In genomic region chr2:73970268-73970803, GRCh38 we compare ENCODE assay signal across 10 cellular contexts. TPM values are rescaled to one million over a fixed set of nuclear protein-coding genes. Genes with fewer than 3 reads are reported as not detected.
DNase-seq lines count a peak whose midpoint lies in the region; ATAC-seq and TF ChIP-seq lines count a peak whose summit lies in the region.
"Had no signal": no experiment of that assay in that cellular context is flagged by ENCODE, and none has a peak within 500 bp of the region (broad histone marks: within the 10 kb centered on the region; RNA-seq: fewer than 3 reads in every experiment).

No MANE protein-coding gene starts in this region.

- no peaks in the 10 kb centered on the region for H3K9me3 ChIP-seq in Loucy (ENCODE audit: insufficient read depth, low read depth, low read length)
- H3K9me3 ChIP-seq: A549 had no signal

- peak overlapping the region; percentile 60 for H3K4me3 Mint-ChIP-seq in T-helper 1 cell treated with Interleukin-12 subunit alpha and Interleukin-12 subunit beta and Interleukin-4 antibody, amounts not matched to agents 30 μg/mL and 1 μg/mL, for 36 hours
- H3K4me3 Mint-ChIP-seq in chondrocyte (ENCODE audit: unreplicated experiment): no peak overlapping the region

- peaks cover 28% of the 10 kb centered on the region for H3F3A ChIP-seq in Loucy (ENCODE audit: low read depth)

- TF ChIP-seq CTCF in Loucy (conservative IDR thresholded peaks at IDR 0.05; ENCODE audit: low read length) (no peak), chondrocyte (IDR thresholded peaks at IDR 0.05) (no peak)

- H3K36me3 Mint-ChIP-seq in T-helper 1 cell treated with Interleukin-12 subunit alpha and Interleukin-12 subunit beta and Interleukin-4 antibody, amounts not matched to agents 30 μg/mL and 1 μg/mL, for 36 hours (ENCODE audit: low read depth): peaks cover 2% of the 10 kb centered on the region
- no peaks in the 10 kb centered on the region for H3K36me3 Mint-ChIP-seq in chondrocyte (ENCODE audit: low read depth)

- peak overlapping the region; percentile 68 for H3K4me3 ChIP-seq in Loucy (ENCODE audit: low read length, poor library complexity, severe bottlenecking)
- H3K4me3 ChIP-seq: A549, PC-9 had no signal

- H3K4me2 ChIP-seq in Loucy (ENCODE audit: low read depth, low read length, poor library complexity, severe bottlenecking): peak overlapping the region; percentile 93
- H3K4me2 ChIP-seq: PC-9 had no signal

- peaks cover 32% of the 10 kb centered on the region for H3K4me1 Mint-ChIP-seq in T-helper 1 cell treated with Interleukin-12 subunit alpha and Interleukin-12 subunit beta and Interleukin-4 antibody, amounts not matched to agents 30 μg/mL and 1 μg/mL, for 36 hours (ENCODE audit: low read depth)
- peaks cover 11% of the 10 kb centered on the region for H3K4me1 Mint-ChIP-seq in chondrocyte (ENCODE audit: low read depth)

- H3K9ac ChIP-seq in Loucy (ENCODE audit: low read depth, low read length, poor library complexity, severe bottlenecking): peak overlapping the region; percentile 70

- H3K27me3 ChIP-seq in Loucy (ENCODE audit: insufficient read depth, low read length, poor library complexity, severe bottlenecking): no peaks in the 10 kb centered on the region

- H3K79me2 ChIP-seq in Loucy (ENCODE audit: insufficient read depth, low read length): peaks cover 12% of the 10 kb centered on the region; the same call in 1 of the 2 replicates

- H3K9me2 ChIP-seq in Loucy (replicated peaks; ENCODE audit: low read depth, low read length): no peaks in the 10 kb centered on the region

- peaks cover 74% of the 10 kb centered on the region for H3K4me1 ChIP-seq in Loucy (ENCODE audit: insufficient read depth, low read length, poor library complexity, severe bottlenecking)

- no peaks in the 10 kb centered on the region for H4K20me1 ChIP-seq in Loucy (ENCODE audit: insufficient read depth, low read length, poor library complexity, severe bottlenecking)

- no peak overlapping the region for H2AFZ ChIP-seq in Loucy (ENCODE audit: low read length)
- H2AFZ ChIP-seq: PC-9 had no signal

- peak overlapping the region; percentile 46 for H3K27ac Mint-ChIP-seq in T-helper 1 cell treated with Interleukin-12 subunit alpha and Interleukin-12 subunit beta and Interleukin-4 antibody, amounts not matched to agents 30 μg/mL and 1 μg/mL, for 36 hours
- peak overlapping the region; percentile 32 for H3K27ac Mint-ChIP-seq in chondrocyte (ENCODE audit: unreplicated experiment)

- no peaks in the 10 kb centered on the region for H3K36me3 ChIP-seq in Loucy (ENCODE audit: insufficient read depth, low read length)

- no peak for DNase-seq in T-helper 1 cell
- no peak for DNase-seq in chondrocyte (ENCODE audit: low spot score)
- DNase-seq in stimulated activated naive CD8-positive, alpha-beta T cell treated with anti-CD3 and anti-CD28 coated beads, Interleukin-15, Interleukin-2, amounts not matched to agents 100 U/mL and 50 U/mL, for 24 hours: peak; percentile 13
- DNase-seq in GOT3 (lab: John Stamatoyannopoulos, UW): no peak
- DNase-seq in SKM-1 (lab: John Stamatoyannopoulos, UW; ENCODE audit: unreplicated experiment): no peak
- no peak for DNase-seq in kidney glomerular epithelial cell (lab: John Stamatoyannopoulos, UW)
- DNase-seq: PC-9 had no signal

- no peaks in the 10 kb centered on the region for H3K9me3 Mint-ChIP-seq in T-helper 1 cell treated with Interleukin-12 subunit alpha and Interleukin-12 subunit beta and Interleukin-4 antibody, amounts not matched to agents 30 μg/mL and 1 μg/mL, for 36 hours
- no peaks in the 10 kb centered on the region for H3K9me3 Mint-ChIP-seq in chondrocyte (ENCODE audit: low read depth)

- ATAC-seq in stimulated activated naive CD8-positive, alpha-beta T cell treated with anti-CD3 and anti-CD28 coated beads, Interleukin-15, Interleukin-2, amounts not matched to agents 100 U/mL and 50 U/mL, for 24 hours: no peak

- peaks cover 10% of the 10 kb centered on the region for H3K27me3 Mint-ChIP-seq in T-helper 1 cell treated with Interleukin-12 subunit alpha and Interleukin-12 subunit beta and Interleukin-4 antibody, amounts not matched to agents 30 μg/mL and 1 μg/mL, for 36 hours (ENCODE audit: low read depth)
- peaks cover 3% of the 10 kb centered on the region for H3K27me3 Mint-ChIP-seq in chondrocyte (ENCODE audit: low read depth)

RNA-seq across cellular contexts. Expression of gene TET3, which starts 14.4 kb away (rescaled TPM):
- 13.1 to 32.2 TPM (median 31.8 TPM) in 3 replicates for total RNA-seq in chondrocyte

RNA-seq across cellular contexts. Expression of gene DGUOK, which starts 43.7 kb away (rescaled TPM):
- total RNA-seq in chondrocyte: 58.1 to 60.8 TPM (median 58.9 TPM) in 3 replicates
